ENCODE assay signal across 8 cellular contexts in the genomic region with DNA sequence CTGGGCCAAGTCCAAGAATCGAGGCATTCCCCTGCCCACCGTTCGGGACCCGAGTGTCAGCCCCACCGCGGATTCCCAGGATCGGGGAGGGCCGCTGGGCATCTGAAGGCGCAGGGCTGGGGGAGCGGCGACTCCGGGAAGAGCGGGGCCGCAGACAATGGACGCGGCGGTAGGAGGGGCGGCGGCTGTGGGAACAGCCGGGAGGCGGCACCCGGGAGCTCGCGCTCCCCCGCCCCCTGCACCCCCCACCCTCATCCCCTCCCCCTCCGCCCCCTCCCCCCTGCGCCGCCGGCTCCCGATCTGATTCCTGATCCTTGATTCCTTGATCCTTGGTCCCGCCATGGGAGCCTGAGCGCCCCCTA. TPM values are rescaled to one million over a fixed set of nuclear protein-coding genes. Genes with fewer than 3 reads are reported as not detected.
DNase-seq lines count a peak whose midpoint lies in the region; ATAC-seq, FAIRE-seq and TF ChIP-seq lines count a peak whose summit lies in the region.

A gene (plus strand): TSS at position 281 of the 362 bp plus-strand sequence. CDS start 15,274 bp downstream, outside the sequence.

- H2AFZ ChIP-seq in OCI-LY7 (ENCODE audit: low read length) (peak within 1 kb of the TSS; percentile 77), astrocyte (ENCODE audit: low read depth, low read length) (peak within 1 kb of the TSS; percentile 93), osteoblast (ENCODE audit: low read length) (no peak within 1 kb of the TSS)

- peaks cover 7% of the 10 kb centered on the region for H3K27me3 Mint-ChIP-seq in astrocyte (ENCODE audit: low read depth, unreplicated experiment)

- H3K4me1 ChIP-seq in OCI-LY7 (ENCODE audit: insufficient read depth, low read length, poor library complexity, severe bottlenecking) (peaks cover 16% of the 10 kb centered on the region), astrocyte (ENCODE audit: insufficient read depth, low read length) (peaks cover 13% of the 10 kb centered on the region), rectal smooth muscle tissue (ENCODE audit: control insufficient read depth, insufficient read depth, low read length) (peaks cover 4% of the 10 kb centered on the region), osteoblast (ENCODE audit: insufficient read depth, low read length) (no peaks in the 10 kb centered on the region)

- H3K9me3 ChIP-seq in OCI-LY7 (ENCODE audit: low read length), result no peaks in the 10 kb centered on the region
- H3K9me3 ChIP-seq in astrocyte (ENCODE audit: insufficient read depth, low read depth, low read length), result no peaks in the 10 kb centered on the region
- no peaks in the 10 kb centered on the region for H3K9me3 ChIP-seq in osteoblast (ENCODE audit: low read depth, low read length)

- H3K9me2 ChIP-seq in OCI-LY7 (ENCODE audit: insufficient read depth, low read length), result no peaks in the 10 kb centered on the region

- H3K36me3 ChIP-seq in OCI-LY7 (ENCODE audit: insufficient read depth, low read length) (no peaks in the 10 kb centered on the region), astrocyte (ENCODE audit: insufficient read depth, low read length) (no peaks in the 10 kb centered on the region), rectal smooth muscle tissue (ENCODE audit: control insufficient read depth, insufficient read depth, low read length) (no peaks in the 10 kb centered on the region), osteoblast (ENCODE audit: insufficient read depth, low read length) (no peaks in the 10 kb centered on the region)

- no peaks in the 10 kb centered on the region for H4K20me1 ChIP-seq in OCI-LY7 (ENCODE audit: insufficient read depth, low read length)
- peaks cover 14% of the 10 kb centered on the region for H4K20me1 ChIP-seq in astrocyte (ENCODE audit: insufficient read depth, low read length)
- no peaks in the 10 kb centered on the region for H4K20me1 ChIP-seq in osteoblast (ENCODE audit: insufficient read depth, low read length)

- H3K4me3 ChIP-seq in OCI-LY7 (ENCODE audit: low read depth, low read length, poor library complexity, severe bottlenecking) (peak within 1 kb of the TSS; percentile 70), astrocyte (ENCODE audit: insufficient read depth, low read depth, low read length) (peak within 1 kb of the TSS; percentile 69), rectal smooth muscle tissue (ENCODE audit: low read length) (peak within 1 kb of the TSS; percentile 72), osteoblast (ENCODE audit: insufficient read depth, low read length) (no peak within 1 kb of the TSS)

- no TSS peak for BruUV-seq in OCI-LY7 (replicated peaks; lab: Mats Ljungman, UMichigan)

- H3K4me1 Mint-ChIP-seq in astrocyte (ENCODE audit: low read depth, unreplicated experiment), result peaks cover 39% of the 10 kb centered on the region

- no peaks in the 10 kb centered on the region for H3K79me2 ChIP-seq in OCI-LY7 (ENCODE audit: insufficient read depth, low read depth, low read length)
- peaks cover 13% of the 10 kb centered on the region for H3K79me2 ChIP-seq in astrocyte (ENCODE audit: insufficient read depth, low read length)
- H3K79me2 ChIP-seq in osteoblast (ENCODE audit: insufficient read depth, low read length), result no peaks in the 10 kb centered on the region

- H3K27me3 ChIP-seq in astrocyte (ENCODE audit: insufficient read depth, low read length) (peaks cover 7% of the 10 kb centered on the region), rectal smooth muscle tissue (ENCODE audit: control insufficient read depth, insufficient read depth, low read length) (no peaks in the 10 kb centered on the region), osteoblast (ENCODE audit: insufficient read depth, low read length) (peaks cover 67% of the 10 kb centered on the region)

- H3K9ac ChIP-seq in astrocyte (ENCODE audit: low read length), result peak within 1 kb of the TSS; percentile 85
- H3K9ac ChIP-seq in rectal smooth muscle tissue (ENCODE audit: low read length), result peak within 1 kb of the TSS; percentile 45

- H3K9me3 Mint-ChIP-seq in astrocyte (ENCODE audit: unreplicated experiment), result no peaks in the 10 kb centered on the region

- intact Hi-C loops in OCI-LY7 (cut with micrococcal nuclease; ENCODE audit: unreplicated experiment), result no loop called here

- no peaks in the 10 kb centered on the region for H3K36me3 Mint-ChIP-seq in astrocyte (ENCODE audit: low read depth, unreplicated experiment)

- H3K27ac ChIP-seq in OCI-LY7 (ENCODE audit: low read depth, low read length, poor library complexity, severe bottlenecking) (no peak within 1 kb of the TSS), astrocyte (ENCODE audit: low read depth, low read length) (peak within 1 kb of the TSS; percentile 55), rectal smooth muscle tissue (ENCODE audit: low read depth, low read length) (peak within 1 kb of the TSS; percentile 70), osteoblast (ENCODE audit: low read depth, low read length) (no peak within 1 kb of the TSS)

- POLR2A ChIA-PET in OCI-LY7 (lab: Charles Lee), result no interaction called here

- H3K4me3 Mint-ChIP-seq in astrocyte (ENCODE audit: unreplicated experiment), result peak within 1 kb of the TSS; percentile 92

- H3K4me2 ChIP-seq in OCI-LY7 (ENCODE audit: low read length) (peak within 1 kb of the TSS; percentile 76), astrocyte (ENCODE audit: low read length) (peak within 1 kb of the TSS; percentile 88), osteoblast (ENCODE audit: insufficient read depth, low read length) (no peak within 1 kb of the TSS)

- TF ChIP-seq CTCF in OCI-LY7 (conservative IDR thresholded peaks at IDR 0.05; ENCODE audit: low read length) (no peak), astrocyte (IDR thresholded peaks at IDR 0.05; ENCODE audit: insufficient read depth, low read depth, low read length) (no peak), osteoblast (IDR thresholded peaks at IDR 0.05; ENCODE audit: extremely low read depth, low read depth, low read length) (no peak)

- no peak for FAIRE-seq in astrocyte (lab: Jason Lieb, UNC)

- ATAC-seq in HG03097 (IDR thresholded peaks at IDR 0.05; ENCODE audit: low FRiP score, unreplicated experiment), result no peak

- DNase-seq in A172 (ENCODE audit: low spot score) (peak; percentile 72), GM19238 (ENCODE audit: insufficient read length, low spot score) (peak; percentile 55), OCI-LY7 (ENCODE audit: low spot score) (peak; percentile 65), astrocyte (ENCODE audit: low read depth) (peak; percentile 44), hypothalamus (lab: John Stamatoyannopoulos, UW) (peak in 46 of 51 donors; percentile 22 to 84 (median 70)), osteoblast (ENCODE audit: insufficient read length, low spot score, missing footprints) (no peak)

- CTCF ChIA-PET in OCI-LY7 (lab: Charles Lee; ENCODE audit: unreplicated experiment), result no interaction called here

- peak within 1 kb of the TSS; percentile 30 for H3K27ac Mint-ChIP-seq in astrocyte (ENCODE audit: unreplicated experiment)

RNA-seq across cellular contexts. Expression of the gene that starts here (rescaled TPM):
- total RNA-seq in A172 (2014; rRNA removed; shearing (Covaris generic)), result 5.7 and 6.3 TPM in 2 replicates
- total RNA-seq in OCI-LY7 (2014; rRNA removed; shearing (Covaris generic)), result 1.5 and 2.6 TPM in 2 replicates
- total RNA-seq in OCI-LY7 (2022) (1.5 and 2.9 TPM in 2 replicates), astrocyte (25.5 and 26.1 TPM in 2 replicates), osteoblast (under 0.01 TPM in 1 of 2 replicates, not detected in the other)

Comparison
In these comparisons a context has a peak if more than half of its experiments do, and no peak if none do; other contexts are left out.
1. H3K27ac ChIP-seq: peak in astrocyte (single experiment) and rectal smooth muscle tissue (single experiment); none in OCI-LY7 (single experiment) and osteoblast (single experiment).